8 cellular contexts compared by ENCODE assay signal in genomic region chrX:11381464-11381863, GRCh38.
DNase-seq lines count a peak whose midpoint lies in the region; ATAC-seq and TF ChIP-seq lines count a peak whose summit lies in the region.

No MANE protein-coding gene starts in this region.

- peaks cover under 1% of the 10 kb centered on the region for H3K4me1 Mint-ChIP-seq in endothelial cell (ENCODE audit: unreplicated experiment)

- H3K9me2 ChIP-seq in OCI-LY1 (ENCODE audit: low read depth, low read length) = no peaks in the 10 kb centered on the region

- H3F3A ChIP-seq in OCI-LY1 (ENCODE audit: insufficient read depth, low read length) = no peaks in the 10 kb centered on the region

- H3K79me2 ChIP-seq in OCI-LY1 (ENCODE audit: insufficient read depth, low read length) = no peaks in the 10 kb centered on the region

- no peaks in the 10 kb centered on the region for H4K20me1 ChIP-seq in OCI-LY1 (ENCODE audit: insufficient read depth, low read length)

- H3K27me3 ChIP-seq in OCI-LY1 (ENCODE audit: insufficient read depth, low read length) = no peaks in the 10 kb centered on the region

- H3K4me1 ChIP-seq in OCI-LY1 (ENCODE audit: insufficient read depth, low read length, severe bottlenecking) (peaks cover 5% of the 10 kb centered on the region), mucosa of descending colon (ENCODE audit: low read depth) (no peaks in the 10 kb centered on the region)

- H3K9me3 Mint-ChIP-seq in endothelial cell (ENCODE audit: unreplicated experiment) = no peaks in the 10 kb centered on the region

- no peaks in the 10 kb centered on the region for H3K9me3 ChIP-seq in OCI-LY1 (ENCODE audit: low read length)
- H3K9me3 ChIP-seq in mucosa of descending colon = no peaks in the 10 kb centered on the region

- H3K4me3 ChIP-seq in OCI-LY1 (ENCODE audit: low read depth, low read length, poor library complexity, severe bottlenecking) (no peak overlapping the region), mucosa of descending colon (no peak overlapping the region)

- no peak overlapping the region for H3K4me2 ChIP-seq in OCI-LY1 (ENCODE audit: low read length)

- H3K27ac ChIP-seq in OCI-LY1 (ENCODE audit: low read depth, low read length, poor library complexity, severe bottlenecking) = no peak overlapping the region

- intact Hi-C loops in mucosa of descending colon (cut with DNase I, micrococcal nuclease) = no loop called here

- TF ChIP-seq CTCF in OCI-LY1 (IDR thresholded peaks at IDR 0.05; ENCODE audit: low read length) (peak; percentile 59; the same call in 1 of the 2 replicates), endothelial cell (IDR thresholded peaks at IDR 0.05; ENCODE audit: unreplicated experiment) (peak; percentile 63), mucosa of descending colon (IDR thresholded peaks at IDR 0.05) (peak; percentile 11)

- H2AFZ ChIP-seq in OCI-LY1 (ENCODE audit: low read length) = no peak overlapping the region

- no peak overlapping the region for H3K27ac Mint-ChIP-seq in endothelial cell (ENCODE audit: unreplicated experiment)

- no peak overlapping the region for H3K4me3 Mint-ChIP-seq in endothelial cell (ENCODE audit: unreplicated experiment)

- H3K36me3 ChIP-seq in OCI-LY1 (ENCODE audit: insufficient read depth, low read length) (no peaks in the 10 kb centered on the region), mucosa of descending colon (ENCODE audit: low read depth) (no peaks in the 10 kb centered on the region)

- H3K9ac ChIP-seq in OCI-LY1 (ENCODE audit: low read length) = no peak overlapping the region

- H3K27me3 Mint-ChIP-seq in endothelial cell (ENCODE audit: unreplicated experiment) = no peaks in the 10 kb centered on the region

- ATAC-seq in GM19043 (IDR thresholded peaks at IDR 0.05; ENCODE audit: low read depth, unreplicated experiment) = peak; percentile 92
- ATAC-seq in HG03342 (IDR thresholded peaks at IDR 0.05; ENCODE audit: unreplicated experiment) = peak; percentile 93
- peak; percentile 74 for ATAC-seq in mucosa of descending colon

- DNase-seq in DMS153 treated with DMSO at 0.1 percent for 48 hours (lab: John Stamatoyannopoulos, UW; ENCODE audit: unreplicated experiment) (peak; percentile 1), endothelial cell (ENCODE audit: low spot score) (peak; percentile 39), mucosa of descending colon (peak in 1 of 3 donors; percentile 46), occipital lobe (lab: John Stamatoyannopoulos, UW) (no peak)
- DNase-seq in effector CD4-positive, alpha-beta T cell = no peak

- H3K36me3 Mint-ChIP-seq in endothelial cell (ENCODE audit: low read depth, unreplicated experiment) = no peaks in the 10 kb centered on the region

Comparison
In these comparisons a context has a peak if more than half of its experiments do, and no peak if none do; other contexts are left out.
1. DNase-seq: peak in DMS153 treated with DMSO at 0.1 percent for 48 hours (single experiment) and endothelial cell (single experiment); none in effector CD4-positive, alpha-beta T cell (single experiment) and occipital lobe (single experiment).
2. CTCF ChIP-seq: peak in every context shown above with its lines; median percentile 63 in endothelial cell; 59 in OCI-LY1; 11 in mucosa of descending colon.
3. Peak in every context shown above with its lines, with median percentiles within 50 percentile points of each other: ATAC-seq.